In the genomic region with DNA sequence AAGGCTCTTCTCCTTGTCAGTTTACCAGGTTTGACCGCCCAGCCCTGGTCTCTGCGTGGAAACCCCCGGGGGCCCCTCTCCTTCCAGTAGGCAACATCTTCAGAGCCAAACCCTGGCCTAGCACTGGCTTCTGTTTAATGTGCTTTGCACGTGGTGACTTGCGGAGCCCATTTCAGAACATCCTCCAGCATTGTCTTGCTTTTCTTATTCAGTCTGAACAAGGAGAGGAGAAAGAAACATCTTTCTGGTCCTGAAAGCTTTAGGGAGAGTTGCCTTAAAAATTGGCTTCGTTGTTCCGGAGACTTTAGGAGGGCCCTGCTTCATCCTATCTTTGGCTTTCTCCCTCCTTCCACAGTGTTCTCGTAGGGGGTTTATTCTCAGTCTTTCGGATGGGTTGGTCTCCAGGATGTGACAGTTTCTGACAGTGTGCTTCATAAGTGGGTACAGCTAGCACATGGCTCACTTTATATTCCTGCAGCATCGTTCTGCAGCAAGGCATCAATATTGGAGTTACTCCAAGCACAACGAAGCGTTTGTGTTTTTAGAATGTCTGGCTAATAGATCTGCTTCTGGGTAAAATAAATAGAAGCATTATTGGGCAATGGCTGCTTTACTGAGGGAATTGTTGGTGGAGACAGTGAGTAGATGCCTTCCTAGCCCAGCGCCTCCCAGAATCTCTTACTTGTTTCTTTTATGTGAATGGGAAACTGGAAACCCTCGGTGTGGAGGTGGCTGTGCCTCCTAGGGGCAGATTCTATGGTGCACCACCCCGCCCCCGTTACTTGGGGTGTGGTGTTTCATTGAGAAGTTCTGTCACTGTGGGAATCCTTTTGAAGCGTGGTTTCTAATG, we compare ENCODE assay signal across 8 cellular contexts. TPM values are rescaled to one million over a fixed set of nuclear protein-coding genes. Genes with fewer than 3 reads are reported as not detected.
A peak's percentile ranks its signal among the peaks of the same experiment; 100 is the strongest.
DNase-seq lines count a peak whose midpoint lies in the region; TF ChIP-seq lines count a peak whose summit lies in the region.

No MANE protein-coding gene starts in this region.

- peak overlapping the region; percentile 65 for H3K4me3 ChIP-seq in choroid plexus epithelial cell (ENCODE audit: low read depth, low read length)

- DNase-seq in NCI-H1417 (lab: John Stamatoyannopoulos, UW) (peak; percentile 44 to 79 (median 70)), NCI-H1417 treated with DMSO at 0.1 percent for 48 hours (lab: John Stamatoyannopoulos, UW) (no peak), NCI-H187 (lab: John Stamatoyannopoulos, UW) (peak; percentile 38 to 43), choroid plexus epithelial cell (ENCODE audit: low read depth) (peak; percentile 63), medulla oblongata (ENCODE audit: extremely low spot score) (peak; percentile 25), ureter (ENCODE audit: low spot score) (peak; percentile 50), DMS153 treated with DMSO at 0.1 percent for 48 hours (lab: John Stamatoyannopoulos, UW; ENCODE audit: unreplicated experiment) (no peak), germinal center (ENCODE audit: low spot score) (no peak)

- peak; percentile 44 for TF ChIP-seq CTCF in choroid plexus epithelial cell (conservative IDR thresholded peaks at IDR 0.05; ENCODE audit: low read depth, low read length)

RNA-seq across cellular contexts. Expression of a gene that starts 1.8 kb away (rescaled TPM):
- total RNA-seq in ureter = 186 TPM

RNA-seq across cellular contexts. Expression of a gene that starts 32.3 kb away (rescaled TPM):
- total RNA-seq in ureter = not detected

Comparison
In these comparisons a context has a peak if more than half of its experiments do, and no peak if none do; other contexts are left out.
1. DNase-seq: peak in NCI-H1417 (3 of 3), NCI-H187 (2 of 2), choroid plexus epithelial cell (single experiment), medulla oblongata (single experiment) and ureter (single experiment); none in NCI-H1417 treated with DMSO at 0.1 percent for 48 hours (single experiment), DMS153 treated with DMSO at 0.1 percent for 48 hours (single experiment) and germinal center (single experiment).